8 cellular contexts compared by ENCODE assay signal in genomic region chr4:74370912-74371311, GRCh38. TPM values are rescaled to one million over a fixed set of nuclear protein-coding genes. Genes with fewer than 3 reads are reported as not detected.
DNase-seq lines count a peak whose midpoint lies in the region; ATAC-seq and TF ChIP-seq lines count a peak whose summit lies in the region.

No MANE protein-coding gene starts in this region.

- H3K36me3 Mint-ChIP-seq in type B pancreatic cell: no peaks in the 10 kb centered on the region

- peak; percentile 80 for TF ChIP-seq CTCF in type B pancreatic cell (conservative IDR thresholded peaks at IDR 0.05)

- no peaks in the 10 kb centered on the region for H3K4me1 Mint-ChIP-seq in type B pancreatic cell (ENCODE audit: unreplicated experiment)

- no peaks in the 10 kb centered on the region for H3K9me3 Mint-ChIP-seq in type B pancreatic cell

- no peak overlapping the region for H3K27ac Mint-ChIP-seq in type B pancreatic cell

- no peak overlapping the region for H3K4me3 Mint-ChIP-seq in type B pancreatic cell

- peak; percentile 33 for DNase-seq in DMS114 treated with DMSO at 0.1 percent for 48 hours (lab: John Stamatoyannopoulos, UW; ENCODE audit: unreplicated experiment)
- DNase-seq in NCI-H69 (lab: John Stamatoyannopoulos, UW): peak; percentile 22
- peak; percentile 68 for DNase-seq in astrocyte of the hippocampus (ENCODE audit: low read depth, low spot score)
- peak; percentile 40 for DNase-seq in inferior parietal cortex (ENCODE audit: extremely low spot score)
- no peak for DNase-seq in type B pancreatic cell (ENCODE audit: extremely low spot score, unreplicated experiment)
- DNase-seq in posterior vena cava (ENCODE audit: low spot score): no peak

- intact Hi-C loops in posterior vena cava (cut with DNase I): loop anchor here in 1 of 2 donors (10.0 kb wide), 1 partner anchor 304 kb away; no protein-coding TSS in a partner anchor

- ATAC-seq in GM18870 (IDR thresholded peaks at IDR 0.05; ENCODE audit: unreplicated experiment) (peak; percentile 77), HG02981 (IDR thresholded peaks at IDR 0.05; ENCODE audit: unreplicated experiment) (peak; percentile 83)

- peaks cover 30% of the 10 kb centered on the region for H3K27me3 Mint-ChIP-seq in type B pancreatic cell

RNA-seq across cellular contexts. Expression of gene EREG, which starts 6.0 kb away (rescaled TPM):
- total RNA-seq in type B pancreatic cell (ENCODE audit: low replicate concordance): 3.1 and 4.4 TPM in 2 replicates
- under 1 TPM; 0.29 to 0.37 TPM for total RNA-seq in posterior vena cava

Comparison
In these comparisons a context has a peak if more than half of its experiments do, and no peak if none do; other contexts are left out.
1. DNase-seq: peak in DMS114 treated with DMSO at 0.1 percent for 48 hours (single experiment), NCI-H69 (single experiment), astrocyte of the hippocampus (single experiment) and inferior parietal cortex (single experiment); none in type B pancreatic cell (single experiment) and posterior vena cava (single experiment).